Comparison of ENCODE assay signal across 27 cellular contexts in genomic region chr6:126377594-126378153, GRCh38. TPM values are rescaled to one million over a fixed set of nuclear protein-coding genes. Genes with fewer than 3 reads are reported as not detected.
A peak's percentile ranks its signal among the peaks of the same experiment; 100 is the strongest.
DNase-seq lines count a peak whose midpoint lies in the region; ATAC-seq, FAIRE-seq and TF ChIP-seq lines count a peak whose summit lies in the region.
"Had no signal": no experiment of that assay in that cellular context is flagged by ENCODE, and none has a peak within 500 bp of the region (broad histone marks: within the 10 kb centered on the region; RNA-seq: fewer than 3 reads in every experiment).

No MANE protein-coding gene starts in this region.

- H3K4me2 ChIP-seq in HepG2 (ENCODE audit: low read depth, low read length): no peak overlapping the region
- H3K4me2 ChIP-seq: BLaER1 had no signal

- no peak overlapping the region for H3K9ac ChIP-seq in HepG2 (ENCODE audit: insufficient read depth, low read depth, low read length)
- H3K9ac ChIP-seq: BLaER1 had no signal

- BruUV-seq in HepG2 (replicated peaks; lab: Mats Ljungman, UMichigan): no TSS peak

- ATAC-seq in left lobe of liver: peak; percentile 41
- peak; percentile 39 for ATAC-seq in HepG2
- ATAC-seq in right lobe of liver: peak; percentile 33 to 62 (median 46)
- ATAC-seq in GM19467 (IDR thresholded peaks at IDR 0.05; ENCODE audit: unreplicated experiment): no peak

- no peaks in the 10 kb centered on the region for H3K36me3 ChIP-seq in HepG2 (replicated peaks in 1 of 2; ENCODE audit: control insufficient read depth in 1 of 2, insufficient read depth in 2 of 2, low read length in 2 of 2)
- H3K36me3 ChIP-seq in right lobe of liver: no peaks in the 10 kb centered on the region
- H3K36me3 ChIP-seq: BE2C had no signal

- H3K79me2 ChIP-seq in HepG2 (ENCODE audit: insufficient read depth, low read length): no peaks in the 10 kb centered on the region

- FAIRE-seq in HepG2 (lab: Jason Lieb, UNC): peak; percentile 32
- FAIRE-seq: A204.1, GM12891, GM19239 had no signal

- peaks cover 26% of the 10 kb centered on the region for H3K4me1 ChIP-seq in HepG2 (ENCODE audit: insufficient read depth, low read length)
- H3K4me1 ChIP-seq in right lobe of liver: peaks cover 0 to 35% (median 16%) of the 10 kb centered on the region in 4 donors
- H3K4me1 ChIP-seq: BE2C, BLaER1 had no signal

- CTCF ChIA-PET in HepG2 (lab: Yijun Ruan, JAX; ENCODE audit: low intra/inter-chr PET ratio, low total read pairs): no interaction called here

- H3K9me3 ChIP-seq in HepG2 (ENCODE audit: low read length) (peaks cover 6% of the 10 kb centered on the region; the same call in 1 of the 2 replicates), right lobe of liver (no peaks in the 10 kb centered on the region)
- H3K9me3 ChIP-seq: BE2C had no signal

- peak; percentile 6 for DNase-seq in HuH-7.5 (ENCODE audit: low spot score)
- DNase-seq in left lobe of liver (ENCODE audit: low spot score): no peak
- DNase-seq in HepG2 (ENCODE audit: low spot score): peak; percentile 33
- DNase-seq in right lobe of liver: no peak
- DNase-seq in activated CD4-positive, alpha-beta T cell treated with anti-CD3 and anti-CD28 coated beads, Interleukin-2, amount 50 U/mL, for 1 hour: no peak
- DNase-seq in NCI-H524 treated with DMSO at 0.1 percent for 48 hours (lab: John Stamatoyannopoulos, UW): no peak
- no peak for DNase-seq in NCI-H2107 (lab: John Stamatoyannopoulos, UW)
- DNase-seq: 8988T; ACHN; BE2C; C1 segment of cervical spinal cord; CD4-positive, alpha-beta memory T cell; CD4-positive, CD25-positive, alpha-beta regulatory T cell; CD8-positive, alpha-beta memory T cell; COR-L47; DMS 273 treated with DMSO at 0.1 percent for 48 hours; DMS153; DMS53; DMS79; DND-41; EL; GDM1 had no signal

- POLR2A ChIA-PET in HepG2 (lab: Yijun Ruan, JAX): no interaction called here

- intact Hi-C loops in HepG2 (cut with micrococcal nuclease; ENCODE audit: unreplicated experiment): no loop called here
- intact Hi-C loops in right lobe of liver (cut with DNase I): no loop called here

- no peak for TF ChIP-seq CTCF in HepG2 (CRISPR knock-in tag; IDR thresholded peaks at IDR 0.05)
- TF ChIP-seq CTCF in right lobe of liver (IDR thresholded peaks at IDR 0.05): no peak

- 75% methylated on average over 2 of the region's 2 CpGs for WGBS in HepG2 (ENCODE audit: low lambda C conversion rate)
- WGBS in right lobe of liver (ENCODE audit: insufficient coverage, low coverage, low lambda C conversion rate, missing lambda C conversion rate): 18% methylated on average over 2 of the region's 2 CpGs

- TF ChIP-seq POLR2A in HepG2 (IDR thresholded peaks at IDR 0.05; ENCODE audit: insufficient read depth in 1 of 2, low read depth in 2 of 2, low read length in 2 of 2): no peak
- no peak for TF ChIP-seq POLR2A in right lobe of liver (IDR thresholded peaks at IDR 0.05)

- TF ChIP-seq RAD21 in HepG2 (CRISPR knock-in tag; IDR thresholded peaks at IDR 0.05): no peak

- H3K4me3 ChIP-seq in HepG2 (replicated peaks in 1 of 3; ENCODE audit: insufficient read depth in 1 of 3, low read depth in 2 of 3, low read length in 3 of 3) (no peak overlapping the region), right lobe of liver (no peak overlapping the region)
- H3K4me3 ChIP-seq: BLaER1 had no signal

- no peak overlapping the region for H2AFZ ChIP-seq in HepG2 (ENCODE audit: low read length)

- in situ Hi-C loops in HepG2 (cut with HindIII; ENCODE audit: extremely low pct_ligation_motif_present, low pct_unique_long_range_greater_than_20kb): no loop called here

- H3K27me3 ChIP-seq in HepG2 (ENCODE audit: control insufficient read depth in 1 of 2, insufficient read depth in 2 of 2, low read length in 2 of 2) (no peaks in the 10 kb centered on the region), right lobe of liver (no peaks in the 10 kb centered on the region)
- H3K27me3 ChIP-seq: BE2C, BLaER1 had no signal

- H3K27ac ChIP-seq in HepG2 (ENCODE audit: extremely low read length, insufficient read depth, low read length) (no peak overlapping the region), right lobe of liver (peak overlapping the region in 1 of 3 donors; percentile 74)
- H3K27ac ChIP-seq: BLaER1 had no signal

- H4K20me1 ChIP-seq in HepG2 (ENCODE audit: insufficient read depth, low read length): no peaks in the 10 kb centered on the region
- H4K20me1 ChIP-seq: BLaER1 had no signal

- no peak for TF ChIP-seq EP300 in HepG2 (IDR thresholded peaks at IDR 0.05; ENCODE audit: low read depth in 2 of 2, low read length in 2 of 2)
- TF ChIP-seq EP300 in HepG2 (CRISPR knock-in tag; IDR thresholded peaks at IDR 0.05; ENCODE audit: borderline replicate concordance): no peak

TF ChIP-seq in HepG2, 621 proteins besides CTCF, POLR2A, EP300 and RAD21 (continues in another document):
- TF ChIP-seq PAXIP1 (CRISPR knock-in tag; conservative IDR thresholded peaks at IDR 0.05) (no peak), FOXA3 (CRISPR knock-in tag; IDR thresholded peaks at IDR 0.05) (0 out of 2 replicates have a peak, but pooled peaks have one; percentile 20)

RNA-seq across cellular contexts. Expression of gene CENPW, which starts 37.8 kb away (rescaled TPM):
- 1.6 TPM for total RNA-seq in left lobe of liver
- 94.7 and 133 TPM in 2 replicates for total RNA-seq in HepG2 (2016; rRNA removed; fragmentation: Illumina TruSeq; extraction: Trizol)
- 15.5 and 17.3 TPM in 2 replicates for total RNA-seq in HepG2 (2016; cell fraction: cytosol; rRNA removed; fragmentation: Illumina TruSeq; extraction: Trizol; ENCODE audit: low read depth)
- 92.0 and 148 TPM in 2 replicates for total RNA-seq in HepG2 (2016; cell fraction: insoluble cytoplasmic fraction; rRNA removed; fragmentation: Illumina TruSeq; extraction: Trizol)
- total RNA-seq in HepG2 (2016; cell fraction: membrane; rRNA removed; fragmentation: Illumina TruSeq; extraction: Trizol): 16.4 and 21.2 TPM in 2 replicates
- 37.3 and 39.1 TPM in 2 replicates for total RNA-seq in HepG2 (2016; cell fraction: nucleus; rRNA removed; fragmentation: Illumina TruSeq; extraction: Trizol)
- 6.3 and 8.6 TPM in 2 replicates for polyA plus RNA-seq in HepG2 (2011; rRNA removed)
- polyA plus RNA-seq in HepG2 (2011; cell fraction: cytosol; rRNA removed): 6.4 and 6.9 TPM in 2 replicates
- 3.4 and 5.1 TPM in 2 replicates for polyA plus RNA-seq in HepG2 (2011; cell fraction: nucleus; rRNA removed)
- 13.3 and 28.7 TPM in 2 replicates for polyA plus RNA-seq in HepG2 (2012)
- 14.9 and 15.1 TPM in 2 replicates for polyA plus RNA-seq in HepG2 (2016; cell fraction: cytosol; fragmentation: Illumina TruSeq; extraction: Trizol; ENCODE audit: low read depth)
- polyA plus RNA-seq in HepG2 (2016; cell fraction: insoluble cytoplasmic fraction; fragmentation: Illumina TruSeq; extraction: Trizol; ENCODE audit: low read depth): 132 and 140 TPM in 2 replicates
- polyA plus RNA-seq in HepG2 (2016; cell fraction: membrane; fragmentation: Illumina TruSeq; extraction: Trizol; ENCODE audit: low read depth): 12.5 and 16.4 TPM in 2 replicates
- polyA plus RNA-seq in HepG2 (2016; cell fraction: nucleus; fragmentation: Illumina TruSeq; extraction: Trizol; ENCODE audit: insufficient read depth, low read depth): 50.0 and 52.5 TPM in 2 replicates
- polyA minus RNA-seq in HepG2 (2011; rRNA and poly(A)+ RNA removed; ENCODE audit: low replicate concordance): 1.2 and 8.9 TPM in 2 replicates
- polyA minus RNA-seq in HepG2 (2011; cell fraction: cytosol; rRNA and poly(A)+ RNA removed): 3.3 and 5.5 TPM in 2 replicates
- 8.8 and 19.4 TPM in 2 replicates for polyA minus RNA-seq in HepG2 (2011; cell fraction: nucleus; rRNA and poly(A)+ RNA removed)
- total RNA-seq in right lobe of liver: 1 to 10 TPM in 4 of 6 experiments, under 1 TPM in 1, not detected in 1; 0.68 to 2.7 (median 1.4) TPM

Comparison
In these comparisons a context has a peak if more than half of its experiments do, and no peak if none do; other contexts are left out.
1. DNase-seq: peak in HuH-7.5 (single experiment) and HepG2 (single experiment); none in left lobe of liver (single experiment), right lobe of liver (0 of 3), activated CD4-positive, alpha-beta T cell treated with anti-CD3 and anti-CD28 coated beads, Interleukin-2, amount 50 U/mL, for 1 hour (single experiment), NCI-H524 treated with DMSO at 0.1 percent for 48 hours (single experiment) and NCI-H2107 (single experiment).